ENCODE assay signal across 2 cellular contexts in the genomic region with DNA sequence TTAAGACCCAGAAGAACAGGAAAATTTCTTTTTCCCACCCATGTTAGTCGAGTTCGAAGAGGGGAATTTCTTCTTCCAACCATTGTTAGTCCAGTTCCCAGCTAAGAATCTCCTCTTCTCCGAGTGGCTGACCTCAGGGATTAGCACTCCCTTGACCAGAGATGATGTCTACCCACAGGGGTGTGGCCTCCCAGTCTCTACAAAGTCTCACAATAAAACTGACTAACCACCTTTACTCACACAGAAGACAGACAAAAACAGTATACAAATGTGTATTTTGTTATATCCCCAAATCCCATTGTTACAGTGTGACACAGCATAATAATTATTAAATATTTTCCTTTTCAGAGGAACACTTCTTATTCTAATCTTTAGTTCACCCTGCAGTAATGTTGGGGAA.
TF ChIP-seq lines count a peak whose summit lies in the region.

No MANE protein-coding gene starts in this region.

TF ChIP-seq in liver, 16 proteins besides CTCF, POLR2A, EP300 and RAD21 (continued from another document):
- TF ChIP-seq, protein P1, sequence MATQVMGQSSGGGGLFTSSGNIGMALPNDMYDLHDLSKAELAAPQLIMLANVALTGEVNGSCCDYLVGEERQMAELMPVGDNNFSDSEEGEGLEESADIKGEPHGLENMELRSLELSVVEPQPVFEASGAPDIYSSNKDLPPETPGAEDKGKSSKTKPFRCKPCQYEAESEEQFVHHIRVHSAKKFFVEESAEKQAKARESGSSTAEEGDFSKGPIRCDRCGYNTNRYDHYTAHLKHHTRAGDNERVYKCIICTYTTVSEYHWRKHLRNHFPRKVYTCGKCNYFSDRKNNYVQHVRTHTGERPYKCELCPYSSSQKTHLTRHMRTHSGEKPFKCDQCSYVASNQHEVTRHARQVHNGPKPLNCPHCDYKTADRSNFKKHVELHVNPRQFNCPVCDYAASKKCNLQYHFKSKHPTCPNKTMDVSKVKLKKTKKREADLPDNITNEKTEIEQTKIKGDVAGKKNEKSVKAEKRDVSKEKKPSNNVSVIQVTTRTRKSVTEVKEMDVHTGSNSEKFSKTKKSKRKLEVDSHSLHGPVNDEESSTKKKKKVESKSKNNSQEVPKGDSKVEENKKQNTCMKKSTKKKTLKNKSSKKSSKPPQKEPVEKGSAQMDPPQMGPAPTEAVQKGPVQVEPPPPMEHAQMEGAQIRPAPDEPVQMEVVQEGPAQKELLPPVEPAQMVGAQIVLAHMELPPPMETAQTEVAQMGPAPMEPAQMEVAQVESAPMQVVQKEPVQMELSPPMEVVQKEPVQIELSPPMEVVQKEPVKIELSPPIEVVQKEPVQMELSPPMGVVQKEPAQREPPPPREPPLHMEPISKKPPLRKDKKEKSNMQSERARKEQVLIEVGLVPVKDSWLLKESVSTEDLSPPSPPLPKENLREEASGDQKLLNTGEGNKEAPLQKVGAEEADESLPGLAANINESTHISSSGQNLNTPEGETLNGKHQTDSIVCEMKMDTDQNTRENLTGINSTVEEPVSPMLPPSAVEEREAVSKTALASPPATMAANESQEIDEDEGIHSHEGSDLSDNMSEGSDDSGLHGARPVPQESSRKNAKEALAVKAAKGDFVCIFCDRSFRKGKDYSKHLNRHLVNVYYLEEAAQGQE (IDR thresholded peaks at IDR 0.05) = no peak
- TF ChIP-seq EGR1 (IDR thresholded peaks at IDR 0.05; ENCODE audit: low read depth in 2 of 2) (no peak), GABPA (IDR thresholded peaks at IDR 0.05 in 1 of 2, conservative IDR thresholded peaks at IDR 0.05 in 1 of 2) (no peak), TAF1 (conservative IDR thresholded peaks at IDR 0.05) (no peak), NR2F2 (IDR thresholded peaks at IDR 0.05) (no peak), YY1 (IDR thresholded peaks at IDR 0.05) (no peak)

TF ChIP-seq in HepG2, 621 proteins besides CTCF, POLR2A, EP300 and RAD21 (continued from another document):
- TF ChIP-seq, protein P2, sequence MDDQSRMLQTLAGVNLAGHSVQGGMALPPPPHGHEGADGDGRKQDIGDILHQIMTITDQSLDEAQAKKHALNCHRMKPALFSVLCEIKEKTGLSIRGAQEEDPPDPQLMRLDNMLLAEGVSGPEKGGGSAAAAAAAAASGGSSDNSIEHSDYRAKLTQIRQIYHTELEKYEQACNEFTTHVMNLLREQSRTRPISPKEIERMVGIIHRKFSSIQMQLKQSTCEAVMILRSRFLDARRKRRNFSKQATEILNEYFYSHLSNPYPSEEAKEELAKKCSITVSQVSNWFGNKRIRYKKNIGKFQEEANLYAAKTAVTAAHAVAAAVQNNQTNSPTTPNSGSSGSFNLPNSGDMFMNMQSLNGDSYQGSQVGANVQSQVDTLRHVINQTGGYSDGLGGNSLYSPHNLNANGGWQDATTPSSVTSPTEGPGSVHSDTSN (CRISPR knock-in tag; IDR thresholded peaks at IDR 0.05; ENCODE audit: borderline replicate concordance) = no peak
- TF ChIP-seq, protein P3, sequence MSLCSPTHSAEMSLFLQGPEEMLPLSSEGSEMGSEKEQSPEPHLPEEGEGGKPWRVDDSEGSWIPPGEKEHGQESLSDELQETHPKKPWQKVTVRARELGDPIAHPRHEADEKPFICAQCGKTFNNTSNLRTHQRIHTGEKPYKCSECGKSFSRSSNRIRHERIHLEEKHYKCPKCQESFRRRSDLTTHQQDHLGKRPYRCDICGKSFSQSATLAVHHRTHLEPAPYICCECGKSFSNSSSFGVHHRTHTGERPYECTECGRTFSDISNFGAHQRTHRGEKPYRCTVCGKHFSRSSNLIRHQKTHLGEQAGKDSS (CRISPR knock-in tag; IDR thresholded peaks at IDR 0.05; ENCODE audit: borderline replicate concordance, low read depth) = no peak
